Comparison of ENCODE assay signal across 2 cellular contexts in genomic region chr2:216002693-216003092, GRCh38.
TF ChIP-seq lines count a peak whose summit lies in the region.

No MANE protein-coding gene starts in this region.

TF ChIP-seq in GM23338, 12 proteins besides CTCF, POLR2A, EP300 and RAD21:
- TF ChIP-seq CREB1 (CRISPR knock-in tag; IDR thresholded peaks at IDR 0.05; ENCODE audit: low read depth) (no peak), ETS1 (IDR thresholded peaks at IDR 0.05) (no peak), POLR2AphosphoS5 (IDR thresholded peaks at IDR 0.05; ENCODE audit: low read depth) (no peak), EZH2 (IDR thresholded peaks at IDR 0.05; ENCODE audit: low read depth, unreplicated experiment) (no peak), JUNB (IDR thresholded peaks at IDR 0.05; ENCODE audit: unreplicated experiment) (no peak), ZNF114 (CRISPR knock-in tag; IDR thresholded peaks at IDR 0.05) (no peak)

TF ChIP-seq in GM12878, 131 proteins besides CTCF, POLR2A, EP300 and RAD21:
- 0 out of 2 replicates have a peak, but pooled peaks have one; percentile 47 for TF ChIP-seq NBN (IDR thresholded peaks at IDR 0.05)
- TF ChIP-seq HDGF (IDR thresholded peaks at IDR 0.05): peak; percentile 82; the same call in 1 of the 2 replicates
- peak; percentile 29; the same call in 1 of the 2 replicates for TF ChIP-seq RELB (IDR thresholded peaks at IDR 0.05; ENCODE audit: low read depth)
- TF ChIP-seq YBX1 (IDR thresholded peaks at IDR 0.05): 0 out of 2 replicates have a peak, but pooled peaks have one; percentile 72
- TF ChIP-seq IKZF2 (IDR thresholded peaks at IDR 0.05): peak in 1 of 2 experiments; percentile 7; a peak in 1 of 4 replicates
- no peak for TF ChIP-seq E2F4 (IDR thresholded peaks at IDR 0.05; ENCODE audit: low read depth, low read length)
- no peak for TF ChIP-seq BHLHE40 (IDR thresholded peaks at IDR 0.05; ENCODE audit: borderline replicate concordance in 1 of 2, low read depth in 2 of 2, low read length in 1 of 2)
